7 cellular contexts compared by ENCODE assay signal in the genomic region with DNA sequence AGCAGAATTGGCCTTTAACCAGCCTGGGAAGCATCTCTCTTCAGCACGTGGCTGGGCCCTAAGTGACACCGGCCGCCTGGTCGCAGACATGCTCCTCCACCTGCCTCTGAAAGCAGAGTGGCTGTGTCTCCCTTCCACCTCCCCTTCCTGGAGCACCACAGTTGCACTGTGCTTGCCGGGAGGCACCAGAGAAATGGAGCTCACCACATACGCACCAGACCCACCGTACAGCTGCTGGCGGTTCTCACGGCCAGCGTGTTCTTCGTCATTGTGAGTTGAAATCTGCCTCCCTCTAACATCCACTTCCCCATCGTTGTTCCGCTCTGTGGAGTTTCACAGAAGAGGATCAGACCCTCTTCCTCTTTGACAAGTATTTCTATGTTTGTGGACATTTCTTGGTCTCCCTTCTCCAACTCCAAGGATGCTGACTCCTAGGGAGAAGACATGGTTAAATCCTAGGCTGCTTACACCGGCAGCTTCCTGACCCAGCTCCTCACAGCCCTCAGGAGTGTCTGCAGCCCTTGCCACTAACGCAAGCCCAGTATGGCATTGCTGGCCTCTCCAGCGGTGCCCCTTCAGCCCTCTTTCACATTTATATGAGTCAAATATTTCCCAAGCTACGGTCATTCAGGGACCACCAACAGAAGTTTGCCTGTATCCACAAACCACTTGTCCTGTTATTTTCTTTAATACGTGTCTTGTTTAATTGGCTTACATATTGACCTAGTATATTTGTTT. TPM values are rescaled to one million over a fixed set of nuclear protein-coding genes. Genes with fewer than 3 reads are reported as not detected.
"Had no signal": no experiment of that assay in that cellular context is flagged by ENCODE, and none has a peak within 500 bp of the region (broad histone marks: within the 10 kb centered on the region; RNA-seq: fewer than 3 reads in every experiment).

No MANE protein-coding gene starts in this region.

- H3K36me3 ChIP-seq: Peyer's patch had no signal

- H3K27ac ChIP-seq: Peyer's patch had no signal

- H3K27ac Mint-ChIP-seq: activated CD4-positive, alpha-beta memory T cell treated with anti-CD3 and anti-CD28 coated beads, Interleukin-2, amount 10 ng/mL, durations not matched to agents 7 days and 5 days had no signal

- DNase-seq: activated CD4-positive, alpha-beta memory T cell treated with anti-CD3 and anti-CD28 coated beads, Interleukin-2, amount 10 ng/mL, durations not matched to agents 7 days and 5 days; activated CD4-positive, CD25-positive, alpha-beta regulatory T cell; activated gamma-delta T cell treated with Interleukin-2 at 50 U/mL for 16 hours; NCI-H1105 treated with DMSO at 0.1 percent for 48 hours; NCI-H446; Peyer's patch; SK-N-SH had no signal

- H3K27me3 Mint-ChIP-seq: activated CD4-positive, alpha-beta memory T cell treated with anti-CD3 and anti-CD28 coated beads, Interleukin-2, amount 10 ng/mL, durations not matched to agents 7 days and 5 days had no signal

- H3K4me1 ChIP-seq: Peyer's patch had no signal

- H3K27me3 ChIP-seq: Peyer's patch had no signal

- H3K4me3 Mint-ChIP-seq: activated CD4-positive, alpha-beta memory T cell treated with anti-CD3 and anti-CD28 coated beads, Interleukin-2, amount 10 ng/mL, durations not matched to agents 7 days and 5 days had no signal

- H3K4me3 ChIP-seq: Peyer's patch had no signal

- H3K9me3 Mint-ChIP-seq: activated CD4-positive, alpha-beta memory T cell treated with anti-CD3 and anti-CD28 coated beads, Interleukin-2, amount 10 ng/mL, durations not matched to agents 7 days and 5 days had no signal

- H3K9me3 ChIP-seq: Peyer's patch, SK-N-SH had no signal

RNA-seq across cellular contexts. Expression of gene KRT5, which starts 11.5 kb away (rescaled TPM):
- total RNA-seq: activated CD4-positive, alpha-beta memory T cell treated with anti-CD3 and anti-CD28 coated beads, Interleukin-2, amount 10 ng/mL, durations not matched to agents 7 days and 5 days had no signal
- polyA plus RNA-seq: SK-N-SH had no signal

RNA-seq across cellular contexts. Expression of gene KRT71, which starts 21.2 kb away (rescaled TPM):
- total RNA-seq: activated CD4-positive, alpha-beta memory T cell treated with anti-CD3 and anti-CD28 coated beads, Interleukin-2, amount 10 ng/mL, durations not matched to agents 7 days and 5 days; Peyer's patch had no signal
- polyA plus RNA-seq: SK-N-SH had no signal

RNA-seq across cellular contexts. Expression of gene KRT6A, which starts 38.7 kb away (rescaled TPM):
- total RNA-seq: activated CD4-positive, alpha-beta memory T cell treated with anti-CD3 and anti-CD28 coated beads, Interleukin-2, amount 10 ng/mL, durations not matched to agents 7 days and 5 days had no signal
- polyA plus RNA-seq: SK-N-SH had no signal

RNA-seq across cellular contexts. Expression of gene KRT74, which starts 41.9 kb away (rescaled TPM):
- total RNA-seq: activated CD4-positive, alpha-beta memory T cell treated with anti-CD3 and anti-CD28 coated beads, Interleukin-2, amount 10 ng/mL, durations not matched to agents 7 days and 5 days; Peyer's patch had no signal
- polyA plus RNA-seq: SK-N-SH had no signal

RNA-seq across cellular contexts. Expression of gene KRT6C, which starts 58.1 kb away (rescaled TPM):
- total RNA-seq: activated CD4-positive, alpha-beta memory T cell treated with anti-CD3 and anti-CD28 coated beads, Interleukin-2, amount 10 ng/mL, durations not matched to agents 7 days and 5 days had no signal
- polyA plus RNA-seq: SK-N-SH had no signal
